1 cellular context compared by ENCODE assay signal in genomic region chr3:55474213-55474632, GRCh38.
A peak's percentile ranks its signal among the peaks of the same experiment; 100 is the strongest.
TF ChIP-seq lines count a peak whose summit lies in the region.

No MANE protein-coding gene starts in this region.

TF ChIP-seq in H1, 55 proteins besides CTCF, POLR2A, EP300 and RAD21:
- no peak for TF ChIP-seq CHD7 (IDR thresholded peaks at IDR 0.05; ENCODE audit: insufficient replicate concordance, low read length)
- TF ChIP-seq SUZ12 (IDR thresholded peaks at IDR 0.05; ENCODE audit: low read length) = peak; percentile 47; the same call in 1 of the 2 replicates
- no peak for TF ChIP-seq TEAD4 (IDR thresholded peaks at IDR 0.05; ENCODE audit: low read depth, low read length)
- no peak for TF ChIP-seq CBX8 (IDR thresholded peaks at IDR 0.05; ENCODE audit: borderline replicate concordance, low read depth, low read length)
- no peak for TF ChIP-seq TBP (IDR thresholded peaks at IDR 0.05; ENCODE audit: low read depth, low read length)
- TF ChIP-seq GTF2F1 (IDR thresholded peaks at IDR 0.05; ENCODE audit: borderline replicate concordance, low read depth, low read length) = no peak
- TF ChIP-seq MAFK (IDR thresholded peaks at IDR 0.05; ENCODE audit: low read depth, low read length) = no peak
- TF ChIP-seq HDAC2 (IDR thresholded peaks at IDR 0.05; ENCODE audit: borderline replicate concordance in 1 of 2, low read depth in 2 of 2, low read length in 2 of 2) = no peak
- no peak for TF ChIP-seq ATF3 (IDR thresholded peaks at IDR 0.05; ENCODE audit: insufficient read depth, low read depth, low read length)
- TF ChIP-seq ZNF274 (IDR thresholded peaks at IDR 0.05; ENCODE audit: borderline replicate concordance, extremely low read depth, low read length) = no peak
- no peak for TF ChIP-seq NRF1 (IDR thresholded peaks at IDR 0.05; ENCODE audit: low read depth, low read length)
- TF ChIP-seq GABPA (IDR thresholded peaks at IDR 0.05; ENCODE audit: borderline replicate concordance, insufficient read depth, low read length) = no peak
- TF ChIP-seq ATF2 (IDR thresholded peaks at IDR 0.05; ENCODE audit: low read length) = no peak
- no peak for TF ChIP-seq EGR1 (IDR thresholded peaks at IDR 0.05; ENCODE audit: borderline replicate concordance, low read depth, low read length)
- TF ChIP-seq POLR2AphosphoS5 (IDR thresholded peaks at IDR 0.05; ENCODE audit: low read depth, low read length) = no peak
- no peak for TF ChIP-seq CTBP2 (IDR thresholded peaks at IDR 0.05; ENCODE audit: borderline replicate concordance, insufficient read depth, insufficient read length, low read length)
- TF ChIP-seq MAX (IDR thresholded peaks at IDR 0.05) = peak; percentile 87
- no peak for TF ChIP-seq KDM1A (IDR thresholded peaks at IDR 0.05; ENCODE audit: borderline replicate concordance, low read length)
- peak; percentile 79; the same call in 1 of the 2 replicates for TF ChIP-seq E2F6 (IDR thresholded peaks at IDR 0.05)
- TF ChIP-seq TCF12 (IDR thresholded peaks at IDR 0.05; ENCODE audit: low read depth, low read length) = no peak
- no peak for TF ChIP-seq NANOG (IDR thresholded peaks at IDR 0.05; ENCODE audit: insufficient read depth, low read depth, low read length, poor library complexity, severe bottlenecking)
- TF ChIP-seq CHD2 (IDR thresholded peaks at IDR 0.05; ENCODE audit: low read length) = no peak
- TF ChIP-seq JUN (IDR thresholded peaks at IDR 0.05; ENCODE audit: low read depth, low read length) = no peak
- no peak; the same call in 1 of the 2 replicates for TF ChIP-seq CREB1 (IDR thresholded peaks at IDR 0.05)
- TF ChIP-seq SIX5 (IDR thresholded peaks at IDR 0.05; ENCODE audit: low read depth, low read length) = no peak
- TF ChIP-seq PHF8 (conservative IDR thresholded peaks at IDR 0.05; ENCODE audit: low read depth, low read length) = no peak
- TF ChIP-seq SIRT6 (IDR thresholded peaks at IDR 0.05; ENCODE audit: low read length) = no peak
- TF ChIP-seq BRCA1 (IDR thresholded peaks at IDR 0.05; ENCODE audit: low read depth, low read length) = no peak
- TF ChIP-seq EZH2 (IDR thresholded peaks at IDR 0.05; ENCODE audit: low read depth, low read length, severe bottlenecking) = peak; percentile 67
- no peak for TF ChIP-seq KDM5A (IDR thresholded peaks at IDR 0.05; ENCODE audit: low read length)
- no peak for TF ChIP-seq FOSL1 (IDR thresholded peaks at IDR 0.05; ENCODE audit: insufficient read depth, low read depth, low read length)
- no peak for TF ChIP-seq USF2 (IDR thresholded peaks at IDR 0.05; ENCODE audit: low read length)
- TF ChIP-seq RBBP5 (IDR thresholded peaks at IDR 0.05; ENCODE audit: borderline replicate concordance, low read depth, low read length) = peak; percentile 69; the same call in 1 of the 2 replicates
- peak; percentile 90 for TF ChIP-seq KDM4A (IDR thresholded peaks at IDR 0.05; ENCODE audit: low read depth, low read length, severe bottlenecking)
- TF ChIP-seq CEBPB (IDR thresholded peaks at IDR 0.05; ENCODE audit: low read depth, low read length) = no peak
- no peak for TF ChIP-seq POU5F1 (IDR thresholded peaks at IDR 0.05; ENCODE audit: low read depth, low read length)
- no peak for TF ChIP-seq SIN3A (conservative IDR thresholded peaks at IDR 0.05 in 1 of 2, IDR thresholded peaks at IDR 0.05 in 1 of 2; ENCODE audit: low read depth in 1 of 2, low read length in 2 of 2)
- no peak for TF ChIP-seq SAP30 (IDR thresholded peaks at IDR 0.05; ENCODE audit: insufficient read depth, insufficient replicate concordance, low read length)
- TF ChIP-seq HDAC6 (IDR thresholded peaks at IDR 0.05; ENCODE audit: low read depth, low read length) = no peak
- no peak for TF ChIP-seq RFX5 (IDR thresholded peaks at IDR 0.05; ENCODE audit: borderline replicate concordance, low read depth, low read length)
- TF ChIP-seq TAF1 (IDR thresholded peaks at IDR 0.05; ENCODE audit: low read depth, low read length) = no peak
- TF ChIP-seq SP4 (IDR thresholded peaks at IDR 0.05; ENCODE audit: low read length) = no peak
- no peak for TF ChIP-seq SP1 (IDR thresholded peaks at IDR 0.05; ENCODE audit: low read depth, low read length)
- TF ChIP-seq CBX5 (IDR thresholded peaks at IDR 0.05; ENCODE audit: low read depth, low read length) = no peak
- TF ChIP-seq BCL11A (IDR thresholded peaks at IDR 0.05; ENCODE audit: low read depth in 2 of 2, low read length in 2 of 2) = no peak
- peak; percentile 52 for TF ChIP-seq ASH2L (IDR thresholded peaks at IDR 0.05; ENCODE audit: low read length)
- no peak for TF ChIP-seq RNF2 (IDR thresholded peaks at IDR 0.05; ENCODE audit: borderline replicate concordance, low read depth, low read length, missing control alignments, poor library complexity, severe bottlenecking)
- no peak for TF ChIP-seq SP2 (IDR thresholded peaks at IDR 0.05; ENCODE audit: low read length)
- no peak for TF ChIP-seq JUND (IDR thresholded peaks at IDR 0.05; ENCODE audit: low read length)
- no peak for TF ChIP-seq SRF (IDR thresholded peaks at IDR 0.05; ENCODE audit: low read depth, low read length)
- TF ChIP-seq CHD1 (IDR thresholded peaks at IDR 0.05; ENCODE audit: low read depth, low read length) = no peak
- TF ChIP-seq YY1 (IDR thresholded peaks at IDR 0.05; ENCODE audit: low read depth, low read length) = no peak
- no peak for TF ChIP-seq RXRA (IDR thresholded peaks at IDR 0.05; ENCODE audit: insufficient read depth, low read depth, low read length)
- TF ChIP-seq TAF7 (optimal IDR thresholded peaks at IDR 0.05; ENCODE audit: borderline replicate concordance, low read depth, low read length) = no peak
- TF ChIP-seq BACH1 (IDR thresholded peaks at IDR 0.05; ENCODE audit: low read length) = no peak
